8 cellular contexts compared by ENCODE assay signal in genomic region chr11:44950625-44951472, GRCh38. TPM values are rescaled to one million over a fixed set of nuclear protein-coding genes. Genes with fewer than 3 reads are reported as not detected.
DNase-seq lines count a peak whose midpoint lies in the region; ATAC-seq, FAIRE-seq and TF ChIP-seq lines count a peak whose summit lies in the region.

Gene TP53I11 (minus strand): TSS chr11:44950883. CDS start chr11:44938335, 12,548 bp downstream.

- H2AK9ac ChIP-seq in IMR-90 (replicated peaks; ENCODE audit: low read depth, low read length, poor library complexity): peak within 1 kb of the TSS; percentile 92

- no peaks in the 10 kb centered on the region for H3K9me3 ChIP-seq in CD4-positive, alpha-beta memory T cell (ENCODE audit: control insufficient read depth in 1 of 2, low read length in 2 of 2)
- H3K9me3 ChIP-seq in IMR-90 (ENCODE audit: control insufficient read depth, insufficient read depth, low read length) (no peaks in the 10 kb centered on the region), iPS-18c (ENCODE audit: control insufficient read depth, insufficient read depth, low read length) (no peaks in the 10 kb centered on the region), small intestine (ENCODE audit: control insufficient read depth, low read depth) (no peaks in the 10 kb centered on the region)

- 12% methylated on average over 33 of the region's 83 CpGs; no CpG with 5 or more reads in 1 of the 2 experiments for WGBS in IMR-90 (ENCODE audit: extremely low coverage in 2 of 2, insufficient read length in 1 of 2), 2 experiments
- WGBS in small intestine, 3 donors: 7 to 13% (median 12%) methylated on average over 41 to 83 of the region's 83 CpGs

- peak within 1 kb of the TSS; percentile 84; the same call in 1 of the 2 replicates for H3K18ac ChIP-seq in IMR-90 (ENCODE audit: low read depth, low read length)

- H3K14ac ChIP-seq in IMR-90 (replicated peaks; ENCODE audit: low read depth, low read length): peak within 1 kb of the TSS; percentile 17; the same call in 1 of the 2 replicates

- peaks cover 3% of the 10 kb centered on the region for H3K4me1 ChIP-seq in CD4-positive, alpha-beta memory T cell (ENCODE audit: insufficient read depth, low read length)
- H3K4me1 ChIP-seq in IMR-90 (ENCODE audit: control insufficient read depth, insufficient read depth, low read length): peaks cover 11% of the 10 kb centered on the region
- peaks cover 3 to 5% of the 10 kb centered on the region in 2 donors for H3K4me1 ChIP-seq in small intestine (ENCODE audit: control insufficient read depth in 2 of 2, insufficient read depth in 1 of 2, low read depth in 1 of 2, low read length in 1 of 2)

- peaks cover 0 to 14% (median 3%) of the 10 kb centered on the region in 4 donors for H3K4me1 Mint-ChIP-seq in CD4-positive, alpha-beta memory T cell
- peaks cover 78% of the 10 kb centered on the region for H3K4me1 Mint-ChIP-seq in brain

- no peak for FAIRE-seq in small intestine (lab: Jason Lieb, UNC)

- peak within 1 kb of the TSS; percentile 94 for H3K9ac ChIP-seq in IMR-90 (ENCODE audit: low read depth, low read length)

- H2BK5ac ChIP-seq in IMR-90 (ENCODE audit: low read depth, low read length, poor library complexity, severe bottlenecking): no peak within 1 kb of the TSS

- no peaks in the 10 kb centered on the region for H3K27me3 ChIP-seq in CD4-positive, alpha-beta memory T cell (ENCODE audit: insufficient read depth, low read length)
- H3K27me3 ChIP-seq in IMR-90 (ENCODE audit: control insufficient read depth, insufficient read depth, low read length) (no peaks in the 10 kb centered on the region), small intestine (ENCODE audit: control insufficient read depth in 2 of 2, insufficient read depth in 2 of 2, low read length in 2 of 2) (no peaks in the 10 kb centered on the region)

- TF ChIP-seq CTCF in IMR-90 (conservative IDR thresholded peaks at IDR 0.05; ENCODE audit: low read depth, low read length): peak; percentile 60
- peak; percentile 74 to 92 for TF ChIP-seq CTCF in brain (conservative IDR thresholded peaks at IDR 0.05)

- H3K9me1 ChIP-seq in IMR-90 (ENCODE audit: insufficient read depth, low read length): peaks cover 8% of the 10 kb centered on the region

- H3K4me3 Mint-ChIP-seq in CD4-positive, alpha-beta memory T cell: peak within 1 kb of the TSS; percentile 71 to 87 (median 79)
- H3K4me3 Mint-ChIP-seq in brain: peak within 1 kb of the TSS; percentile 84 to 93 (median 89)

- no peak for TF ChIP-seq RAD21 in IMR-90 (IDR thresholded peaks at IDR 0.05; ENCODE audit: low read length)

- BruUV-seq in IMR-90 (replicated peaks; lab: Mats Ljungman, UMichigan): no TSS peak

- CTCF ChIA-PET in CD4-positive, alpha-beta memory T cell (lab: Charles Lee; ENCODE audit: partially characterized antibody): interaction anchor here (1.0 to 1.4 kb wide), 9 partner anchors 8 to 153 kb away, joined by 3 to 14 read pairs (median 5); no protein-coding TSS in a partner anchor
- CTCF ChIA-PET in IMR-90 (lab: Yijun Ruan, JAX): no interaction called here

- H3K79me1 ChIP-seq in IMR-90 (ENCODE audit: low read depth in 1 of 2, low read length in 2 of 2): peaks cover 6 to 23% of the 10 kb centered on the region in 2 experiments

- H4K5ac ChIP-seq in IMR-90 (ENCODE audit: low read depth, low read length): peak within 1 kb of the TSS; percentile 54; the same call in 1 of the 2 replicates

- intact Hi-C loops in CD4-positive, alpha-beta memory T cell (cut with micrococcal nuclease): loop anchor here (5.0 kb wide), 2 partner anchors 126 to 151 kb away; no protein-coding TSS in a partner anchor
- intact Hi-C loops in IMR-90 (cut with micrococcal nuclease): loop anchor here (1.0 kb wide), 1 partner anchor 151 kb away; no protein-coding TSS in a partner anchor

- peak; percentile 53 to 57 (median 53) for DNase-seq in CD4-positive, alpha-beta memory T cell
- DNase-seq in IMR-90 (peak; percentile 60), T1000 (lab: John Stamatoyannopoulos, UW) (peak; percentile 52), small intestine (peak; percentile 79), foreskin melanocyte (no peak), inferior parietal cortex (ENCODE audit: extremely low spot score) (no peak)

- H3K56ac ChIP-seq in IMR-90 (ENCODE audit: extremely low read depth, insufficient read depth, low read length): peak within 1 kb of the TSS; percentile 43; the same call in 1 of the 2 replicates

- dilution Hi-C loops in IMR-90 (cut with HindIII; ENCODE audit: low sequenced_read_pairs, unreplicated experiment): no loop called here

- peak within 1 kb of the TSS; percentile 36 to 59 for H3K4me3 ChIP-seq in CD4-positive, alpha-beta memory T cell (ENCODE audit: low read length in 2 of 2)
- H3K4me3 ChIP-seq in IMR-90 (ENCODE audit: insufficient read depth, low read depth, low read length) (peak within 1 kb of the TSS; percentile 95), iPS-18c (ENCODE audit: insufficient read depth, low read depth, low read length) (peak within 1 kb of the TSS; percentile 81), small intestine (ENCODE audit: low read depth in 1 of 2, low read length in 2 of 2) (peak within 1 kb of the TSS; percentile 62)

- TF ChIP-seq POLR2A in IMR-90 (IDR thresholded peaks at IDR 0.05; ENCODE audit: low read depth, low read length): no peak

- peak within 1 kb of the TSS; percentile 35; the same call in 1 of the 2 replicates for H4K91ac ChIP-seq in IMR-90 (ENCODE audit: insufficient read depth, low read depth, low read length)

- POLR2A ChIA-PET in CD4-positive, alpha-beta memory T cell (lab: Charles Lee; ENCODE audit: partially characterized antibody): interaction anchor here (0.8 to 1.7 kb wide), 6 partner anchors 15 to 199 kb away, joined by 3 to 11 read pairs (median 4); no protein-coding TSS in a partner anchor
- POLR2A ChIA-PET in IMR-90 (lab: Charles Lee; ENCODE audit: unreplicated experiment): no interaction called here

- H3K9me3 Mint-ChIP-seq in CD4-positive, alpha-beta memory T cell: no peaks in the 10 kb centered on the region
- H3K9me3 Mint-ChIP-seq in brain: peaks cover 0 to 4% (median 0%) of the 10 kb centered on the region in 5 experiments

- H3K36me3 Mint-ChIP-seq in CD4-positive, alpha-beta memory T cell: no peaks in the 10 kb centered on the region
- H3K36me3 Mint-ChIP-seq in brain: no peaks in the 10 kb centered on the region

- H3K4me2 ChIP-seq in IMR-90 (ENCODE audit: low read depth, low read length): peak within 1 kb of the TSS; percentile 80

- no peaks in the 10 kb centered on the region for H3K27me3 Mint-ChIP-seq in CD4-positive, alpha-beta memory T cell
- H3K27me3 Mint-ChIP-seq in brain: no peaks in the 10 kb centered on the region

- H3K23ac ChIP-seq in IMR-90 (ENCODE audit: low read depth, low read length): peak within 1 kb of the TSS; percentile 85

- no peak within 1 kb of the TSS for H2BK20ac ChIP-seq in IMR-90 (ENCODE audit: low read depth, low read length)

- H4K20me1 ChIP-seq in IMR-90 (ENCODE audit: insufficient read depth, low read length): peaks cover 25% of the 10 kb centered on the region

- H3K27ac ChIP-seq in CD4-positive, alpha-beta memory T cell (ENCODE audit: low read depth, low read length): peak within 1 kb of the TSS; percentile 26
- H3K27ac ChIP-seq in IMR-90 (ENCODE audit: insufficient read depth, low read length): peak within 1 kb of the TSS; percentile 87
- peak within 1 kb of the TSS; percentile 69 to 87 for H3K27ac ChIP-seq in small intestine (ENCODE audit: low read depth in 1 of 2, low read length in 1 of 2)

- H2AK5ac ChIP-seq in IMR-90 (ENCODE audit: low read depth, low read length): peak within 1 kb of the TSS; percentile 44; the same call in 1 of the 2 replicates

- H2BK120ac ChIP-seq in IMR-90 (ENCODE audit: low read depth, low read length): no peak within 1 kb of the TSS; the same call in 1 of the 2 replicates

- H2AFZ ChIP-seq in IMR-90 (replicated peaks; ENCODE audit: low read length, poor library complexity): peak within 1 kb of the TSS; percentile 89

- peak; percentile 84 for ATAC-seq in IMR-90 (ENCODE audit: low read depth)

- no peaks in the 10 kb centered on the region for H3K36me3 ChIP-seq in CD4-positive, alpha-beta memory T cell (ENCODE audit: insufficient read depth, low read length)
- peaks cover 11% of the 10 kb centered on the region; the same call in 1 of the 2 replicates for H3K36me3 ChIP-seq in IMR-90 (ENCODE audit: control insufficient read depth, insufficient read depth, low read length)
- no peaks in the 10 kb centered on the region for H3K36me3 ChIP-seq in small intestine (ENCODE audit: control insufficient read depth in 2 of 2, insufficient read depth in 2 of 2, low read length in 2 of 2)

- in situ Hi-C loops in IMR-90 (cut with MboI; ENCODE audit: low sequenced_read_pairs): no loop called here

- peak within 1 kb of the TSS in 1 of 2 experiments; percentile 68; a peak in 2 of 4 replicates for H4K8ac ChIP-seq in IMR-90 (ENCODE audit: low read depth in 2 of 2, low read length in 2 of 2)

- H3K27ac Mint-ChIP-seq in CD4-positive, alpha-beta memory T cell: peak within 1 kb of the TSS in 4 of 7 donors; percentile 14 to 61 (median 42)
- peak within 1 kb of the TSS; percentile 75 to 98 (median 83) for H3K27ac Mint-ChIP-seq in brain

- H2BK15ac ChIP-seq in IMR-90 (ENCODE audit: low read depth, low read length): 0 out of 3 replicates have a peak within 1 kb of the TSS, but pooled peaks have one; percentile 64

- peak within 1 kb of the TSS; percentile 59 for H3K4ac ChIP-seq in IMR-90 (ENCODE audit: low read depth, low read length)

TF ChIP-seq in IMR-90, 13 proteins besides CTCF, POLR2A, EP300 and RAD21:
- TF ChIP-seq USF2 (IDR thresholded peaks at IDR 0.05; ENCODE audit: low read depth, low read length) (no peak), MAZ (IDR thresholded peaks at IDR 0.05; ENCODE audit: borderline replicate concordance, low read depth, low read length) (peak; percentile 66; the same call in 1 of the 2 replicates), BHLHE40 (IDR thresholded peaks at IDR 0.05; ENCODE audit: low read depth, low read length) (0 out of 2 replicates have a peak, but pooled peaks have one; percentile 6)

RNA-seq across cellular contexts. Expression of gene TP53I11, which starts in this region (rescaled TPM):
- total RNA-seq in CD4-positive, alpha-beta memory T cell: 1 to 10 TPM; 4.0 to 7.0 TPM
- polyA plus RNA-seq in CD4-positive, alpha-beta memory T cell: 1 to 10 TPM; 1.1 to 6.2 TPM
- 3.9 TPM in 2 replicates for total RNA-seq in IMR-90 (2012; rRNA removed)
- 18.4 and 22.0 TPM in 2 replicates for polyA plus RNA-seq in IMR-90 (2012; rRNA removed)
- polyA plus RNA-seq in IMR-90 (2012; cell fraction: cytosol; rRNA removed): 11.2 and 20.9 TPM in 2 replicates
- 20.9 and 25.0 TPM in 2 replicates for polyA plus RNA-seq in IMR-90 (2012; cell fraction: nucleus; rRNA removed; ENCODE audit: low replicate concordance)
- polyA plus RNA-seq in brain (ENCODE audit: insufficient read depth, low read depth, low replicate concordance): 75.8 TPM
- polyA plus RNA-seq in small intestine: 100 to 1,000 TPM in 1 of 3 donors, 10 to 100 TPM in 1, 1 to 10 TPM in 1; 6.8 to 105 (median 11.2) TPM

Comparison
In these comparisons a context has a peak if more than half of its experiments do, and no peak if none do; other contexts are left out.
1. DNase-seq: peak in CD4-positive, alpha-beta memory T cell (5 of 5), IMR-90 (single experiment), T1000 (single experiment) and small intestine (single experiment); none in foreskin melanocyte (single experiment) and inferior parietal cortex (single experiment).
2. H3K27ac ChIP-seq: peak in every context shown above with its lines; median percentile 87 in IMR-90; 78 in small intestine; 26 in CD4-positive, alpha-beta memory T cell.
3. Peak in every context shown above with its lines, with median percentiles within 50 percentile points of each other: H3K4me3 ChIP-seq.